ENCODE assay signal across 13 cellular contexts in genomic region chr9:127049581-127049980, GRCh38.
DNase-seq lines count a peak whose midpoint lies in the region; ATAC-seq, FAIRE-seq and TF ChIP-seq lines count a peak whose summit lies in the region.
"Had no signal": no experiment of that assay in that cellular context is flagged by ENCODE, and none has a peak within 500 bp of the region (broad histone marks: within the 10 kb centered on the region; RNA-seq: fewer than 3 reads in every experiment).

No MANE protein-coding gene starts in this region.

- H3K9me2 ChIP-seq in HCT116 (ENCODE audit: insufficient read depth) = no peaks in the 10 kb centered on the region

- no peak overlapping the region for H4K91ac ChIP-seq in H9 (ENCODE audit: insufficient read length, low read depth, low read length)

- H3K4me3 ChIP-seq in HCT116 (replicated peaks in 1 of 2; ENCODE audit: low read depth in 1 of 2, low read length in 2 of 2) = no peak overlapping the region
- no peak overlapping the region for H3K4me3 ChIP-seq in astrocyte (ENCODE audit: insufficient read depth, low read depth, low read length)
- no peak overlapping the region for H3K4me3 ChIP-seq in lower lobe of right lung

- intact Hi-C loops in HCT116 (cut with micrococcal nuclease) (no loop called here), lower lobe of right lung (cut with DNase I) (no loop called here)

- no TSS peak for BruUV-seq in HCT116 (replicated peaks; lab: Mats Ljungman, UMichigan)

- H3K9ac ChIP-seq in HCT116 (ENCODE audit: low read length) (no peak overlapping the region), astrocyte (ENCODE audit: low read length) (no peak overlapping the region), H9 (ENCODE audit: extremely low read depth, insufficient read length, low read length) (no peak overlapping the region)

- no peak overlapping the region for H3K14ac ChIP-seq in H9 (ENCODE audit: insufficient read depth, low read length)

- H3K27me3 ChIP-seq in HCT116 (ENCODE audit: insufficient read depth, low read length) (no peaks in the 10 kb centered on the region), astrocyte (ENCODE audit: insufficient read depth, low read length) (no peaks in the 10 kb centered on the region), lower lobe of right lung (ENCODE audit: low read depth) (no peaks in the 10 kb centered on the region), H9 (ENCODE audit: insufficient read depth, low read length) (no peaks in the 10 kb centered on the region)
- H3K27me3 ChIP-seq: neutrophil had no signal

- peaks cover 6% of the 10 kb centered on the region for H3K4me1 Mint-ChIP-seq in astrocyte (ENCODE audit: low read depth, unreplicated experiment)
- no peaks in the 10 kb centered on the region; a peak in 1 of 4 replicates for H3K4me1 Mint-ChIP-seq in H9

- H4K20me1 ChIP-seq in HCT116 (ENCODE audit: insufficient read depth) (no peaks in the 10 kb centered on the region), astrocyte (ENCODE audit: insufficient read depth, low read length) (no peaks in the 10 kb centered on the region), H9 (ENCODE audit: control insufficient read depth, insufficient read depth, insufficient read length) (no peaks in the 10 kb centered on the region)

- no peaks in the 10 kb centered on the region for H3K9me3 ChIP-seq in HCT116 (ENCODE audit: control insufficient read depth in 1 of 2, insufficient read depth in 1 of 2, low read depth in 1 of 2, low read length in 2 of 2)
- no peaks in the 10 kb centered on the region for H3K9me3 ChIP-seq in astrocyte (ENCODE audit: insufficient read depth, low read depth, low read length)
- H3K9me3 ChIP-seq in lower lobe of right lung = no peaks in the 10 kb centered on the region
- no peaks in the 10 kb centered on the region for H3K9me3 ChIP-seq in H9 (ENCODE audit: control insufficient read depth, low read depth, low read length)
- H3K9me3 ChIP-seq: neutrophil had no signal

- H3K18ac ChIP-seq in H9 (ENCODE audit: insufficient read length, low read depth, low read length) = no peak overlapping the region

- peaks cover 2% of the 10 kb centered on the region for H3K9me3 Mint-ChIP-seq in astrocyte (ENCODE audit: unreplicated experiment)
- no peaks in the 10 kb centered on the region for H3K9me3 Mint-ChIP-seq in H9

- no peak overlapping the region for H2BK120ac ChIP-seq in H9 (ENCODE audit: low read depth, low read length, poor library complexity, severe bottlenecking)

- H3K36me3 ChIP-seq in HCT116 (ENCODE audit: control insufficient read depth in 1 of 2, insufficient read depth in 2 of 2, low read length in 2 of 2) (no peaks in the 10 kb centered on the region), astrocyte (ENCODE audit: insufficient read depth, low read length) (no peaks in the 10 kb centered on the region), lower lobe of right lung (no peaks in the 10 kb centered on the region)

- H3K27ac ChIP-seq in HCT116 (ENCODE audit: low read depth, low read length) (no peak overlapping the region), astrocyte (ENCODE audit: low read depth, low read length) (peak overlapping the region; percentile 2), lower lobe of right lung (peak overlapping the region; percentile 66), H9 (ENCODE audit: insufficient read length, low read depth, low read length) (no peak overlapping the region)
- H3K27ac ChIP-seq: neutrophil had no signal

- H4K8ac ChIP-seq in H9 (replicated peaks; ENCODE audit: insufficient read length, low read depth, low read length) = no peak overlapping the region

- H3K23ac ChIP-seq in H9 (ENCODE audit: insufficient read length, low read depth, low read length) = no peak overlapping the region

- RAD21 ChIA-PET in HCT116 (lab: Charles Lee; ENCODE audit: low non-redundant PET in 1 of 2, low total read pairs in 2 of 2, uncharacterized antibody in 2 of 2, unreplicated experiment in 2 of 2) = no interaction called here

- H3K27ac Mint-ChIP-seq in astrocyte (ENCODE audit: unreplicated experiment) (no peak overlapping the region), H9 (no peak overlapping the region)

- TF ChIP-seq CTCF in HCT116 (IDR thresholded peaks at IDR 0.05 in 2 of 3, conservative IDR thresholded peaks at IDR 0.05 in 1 of 3; ENCODE audit: borderline replicate concordance in 1 of 3, insufficient read depth in 1 of 3, low read depth in 2 of 3, low read length in 2 of 3) (no peak), astrocyte (IDR thresholded peaks at IDR 0.05; ENCODE audit: insufficient read depth, low read depth, low read length) (no peak), lower lobe of right lung (IDR thresholded peaks at IDR 0.05) (no peak), H9 (conservative IDR thresholded peaks at IDR 0.05) (no peak)

- H3K4me3 Mint-ChIP-seq in astrocyte (ENCODE audit: unreplicated experiment) (no peak overlapping the region), H9 (no peak overlapping the region)

- no peak overlapping the region for H3K56ac ChIP-seq in H9 (ENCODE audit: insufficient read length, low read depth, low read length)

- CTCF ChIA-PET in HCT116 (lab: Charles Lee) = no interaction called here

- H3K4me2 ChIP-seq in HCT116 (ENCODE audit: low read length) = peak overlapping the region; percentile 29; the same call in 1 of the 2 replicates
- H3K4me2 ChIP-seq in astrocyte (ENCODE audit: low read length) = peak overlapping the region; percentile 63
- H3K4me2 ChIP-seq in H9 (ENCODE audit: insufficient read depth, insufficient read length, low read length) = no peak overlapping the region

- no peaks in the 10 kb centered on the region for H3K36me3 Mint-ChIP-seq in astrocyte (ENCODE audit: low read depth, unreplicated experiment)
- H3K36me3 Mint-ChIP-seq in H9 (ENCODE audit: insufficient read depth in 1 of 3, low read depth in 3 of 3) = 0 out of 7 replicates have a peak, but pooled peaks cover 0 to 5% (median 0%) of the 10 kb centered on the region in 3 experiments

- no peak overlapping the region for H2AFZ ChIP-seq in HCT116 (ENCODE audit: low read depth, low read length, poor library complexity, severe bottlenecking)
- H2AFZ ChIP-seq in astrocyte (ENCODE audit: low read depth, low read length) = no peak overlapping the region
- H2AFZ ChIP-seq in H9 (ENCODE audit: low read length) = no peak overlapping the region

- H2BK5ac ChIP-seq in H9 (ENCODE audit: insufficient read length, low read length) = no peak overlapping the region

- no peak for TF ChIP-seq RAD21 in HCT116 (IDR thresholded peaks at IDR 0.05; ENCODE audit: low read depth)

- POLR2A ChIA-PET in HCT116 (lab: Charles Lee) = no interaction called here

- H3K4me1 ChIP-seq in HCT116 (ENCODE audit: control insufficient read depth in 1 of 2, insufficient read depth in 2 of 2, low read length in 2 of 2) (peaks cover 2 to 13% of the 10 kb centered on the region in 2 experiments; a peak in 3 of 4 replicates), astrocyte (ENCODE audit: insufficient read depth, low read length) (peaks cover 8% of the 10 kb centered on the region), lower lobe of right lung (peaks cover 35% of the 10 kb centered on the region), H9 (ENCODE audit: insufficient read depth, low read length) (no peaks in the 10 kb centered on the region)

- H3K27me3 Mint-ChIP-seq in astrocyte (ENCODE audit: low read depth, unreplicated experiment) (peaks cover 14% of the 10 kb centered on the region), H9 (ENCODE audit: low read depth) (no peaks in the 10 kb centered on the region; the same call in 1 of the 2 replicates)

- H2BK20ac ChIP-seq in H9 (ENCODE audit: low read depth, low read length, poor library complexity, severe bottlenecking) = no peak overlapping the region

- DNase-seq in A172 (ENCODE audit: low spot score) = peak; percentile 11
- DNase-seq in HCT116 (ENCODE audit: low read depth, low spot score) = no peak
- DNase-seq in astrocyte (ENCODE audit: low read depth) = peak; percentile 27
- DNase-seq in lower lobe of right lung = no peak
- DNase-seq in C1 segment of cervical spinal cord (lab: John Stamatoyannopoulos, UW) = no peak
- no peak for DNase-seq in H9
- DNase-seq in DMS153 treated with DMSO at 0.1 percent for 48 hours (lab: John Stamatoyannopoulos, UW; ENCODE audit: unreplicated experiment) = no peak
- DNase-seq: activated T-cell treated with anti-CD3 and anti-CD28 coated beads, Interleukin-2, amount 50 U/mL, for 1 hour; mesendoderm; NCI-H1417; NCI-H446 treated with DMSO at 0.1 percent for 48 hours had no signal

- no peak overlapping the region for H2BK15ac ChIP-seq in H9 (ENCODE audit: low read depth, low read length)

- no peak overlapping the region for H4K5ac ChIP-seq in H9 (ENCODE audit: insufficient read length, low read depth, low read length)

- H3K23me2 ChIP-seq in H9 (ENCODE audit: insufficient read length, low read depth, low read length, poor library complexity, severe bottlenecking) = no peaks in the 10 kb centered on the region

- no peaks in the 10 kb centered on the region for H3K79me1 ChIP-seq in H9 (ENCODE audit: insufficient read depth, low read depth, low read length, poor library complexity, severe bottlenecking)

- H3K79me2 ChIP-seq in HCT116 (ENCODE audit: insufficient read depth, low read length) = no peaks in the 10 kb centered on the region
- H3K79me2 ChIP-seq in astrocyte (ENCODE audit: insufficient read depth, low read length) = no peaks in the 10 kb centered on the region
- peaks cover 2% of the 10 kb centered on the region; the same call in 1 of the 2 replicates for H3K79me2 ChIP-seq in H9 (ENCODE audit: insufficient read depth, low read length)

- no peak for TF ChIP-seq POLR2A in HCT116 (IDR thresholded peaks at IDR 0.05; ENCODE audit: borderline replicate concordance, extremely low read depth, insufficient read depth, insufficient read length)

- no peak for FAIRE-seq in astrocyte (lab: Jason Lieb, UNC)

- ATAC-seq in HCT116 (no peak), lower lobe of right lung (peak in 1 of 2 donors; percentile 15), GM19035 (IDR thresholded peaks at IDR 0.05; ENCODE audit: unreplicated experiment) (no peak)

- no peak overlapping the region for H3T11ph ChIP-seq in H9 (ENCODE audit: low read length)

- no CpG with 5 or more reads among the region's 8 CpGs for whole genome bisulfite sequencing in H9 (ENCODE audit: extremely low coverage, insufficient read length, low lambda C conversion rate)

- H2BK12ac ChIP-seq in H9 (ENCODE audit: insufficient read length, low read depth, low read length) = no peak overlapping the region

- no peak overlapping the region for H3K4ac ChIP-seq in H9 (ENCODE audit: low read depth, low read length)

- no peak overlapping the region for H2AK5ac ChIP-seq in H9 (ENCODE audit: insufficient read length, low read length)

Comparison
In these comparisons a context has a peak if more than half of its experiments do, and no peak if none do; other contexts are left out.
1. DNase-seq: peak in A172 (single experiment) and astrocyte (single experiment); none in HCT116 (single experiment), lower lobe of right lung (single experiment), C1 segment of cervical spinal cord (0 of 14), H9 (single experiment) and DMS153 treated with DMSO at 0.1 percent for 48 hours (single experiment).
2. H3K27ac ChIP-seq: peak in astrocyte (single experiment) and lower lobe of right lung (single experiment); none in HCT116 (single experiment) and H9 (single experiment).